33 cellular contexts compared by ENCODE assay signal in the genomic region with DNA sequence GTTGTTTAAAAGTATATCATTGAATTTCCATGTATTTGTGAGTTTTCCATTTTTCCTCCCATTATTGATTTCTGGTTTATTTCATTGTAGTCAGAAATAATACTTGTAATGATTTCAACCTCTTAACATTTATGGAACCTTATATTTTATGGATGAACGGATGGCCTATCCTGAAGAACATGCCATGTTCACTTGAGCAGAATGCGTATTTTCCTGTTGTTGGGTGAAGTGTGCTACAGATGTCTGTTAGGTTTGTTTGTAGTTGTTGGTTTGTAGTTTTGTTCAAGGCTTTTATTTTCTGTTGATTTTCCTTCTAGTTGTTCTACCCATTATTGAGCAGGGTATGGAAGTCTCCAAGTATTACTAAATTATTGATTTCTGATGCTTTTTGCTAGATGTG.
"Had no signal": no experiment of that assay in that cellular context is flagged by ENCODE, and none has a peak within 500 bp of the region (broad histone marks: within the 10 kb centered on the region; RNA-seq: fewer than 3 reads in every experiment).

No MANE protein-coding gene starts in this region.

- FAIRE-seq: astrocyte, bronchial epithelial cell had no signal

- ATAC-seq: activated naive CD4-positive, alpha-beta T cell treated with anti-CD3 and anti-CD28 coated beads, Interleukin-2, amount 50 U/mL, for 72 hours; activated naive CD8-positive, alpha-beta T cell treated with anti-CD3 and anti-CD28 coated beads, Interleukin-2, amount 50 U/mL, for 24 hours; activated T-cell treated with anti-CD3 and anti-CD28 coated beads, Interleukin-2, amount 50 U/mL, for 4 hours; activated T-cell treated with anti-CD3 and anti-CD28 coated beads, Interleukin-2, amount 50 U/mL, for 72 hours; activated T-helper 17 cell treated with anti-CD3 and anti-CD28 coated beads, Interleukin-2, amount 50 U/mL, for 72 hours; body of pancreas had no signal

- H3K27me3 ChIP-seq: adrenal gland, ascending aorta, body of pancreas, brain microvascular endothelial cell, breast epithelium, cardiac muscle cell had no signal

- DNase-seq: activated effector memory CD4-positive, alpha-beta T cell treated with anti-CD3 and anti-CD28 coated beads, Interleukin-2, amount 50 U/mL, for 16 hours; activated effector memory CD4-positive, alpha-beta T cell treated with Interleukin-2 at 50 U/mL for 16 hours; activated gamma-delta T cell; activated gamma-delta T cell treated with Interleukin-2 at 50 U/mL for 16 hours; activated naive CD4-positive, alpha-beta T cell; activated naive CD4-positive, alpha-beta T cell treated with anti-CD3 and anti-CD28 coated beads for 36 hours; activated naive CD4-positive, alpha-beta T cell treated with anti-CD3 and anti-CD28 coated beads, Interleukin-2, amount 10 ng/mL, durations not matched to agents 7 days and 5 days; activated naive CD4-positive, alpha-beta T cell treated with anti-CD3 and anti-CD28 coated beads, Interleukin-2, amount 50 U/mL, for 16 hours; activated naive CD4-positive, alpha-beta T cell treated with Interleukin-2 at 50 U/mL for 16 hours; activated naive CD8-positive, alpha-beta T cell treated with anti-CD3 and anti-CD28 coated beads for 36 hours; activated naive CD8-positive, alpha-beta T cell treated with anti-CD3 and anti-CD28 coated beads, Interleukin-2, amount 10 ng/mL, durations not matched to agents 7 days and 5 days; activated naive CD8-positive, alpha-beta T cell treated with anti-CD3 and anti-CD28 coated beads, Interleukin-2, amount 50 U/mL, for 24 hours; activated T-cell treated with anti-CD3 and anti-CD28 coated beads, Interleukin-2, amount 50 U/mL, for 24 hours; activated T-cell treated with anti-CD3 and anti-CD28 coated beads, Interleukin-2, amount 50 U/mL, for 4 hours; activated T-cell treated with anti-CD3 and anti-CD28 coated beads, Interleukin-2, amount 50 U/mL, for 48 hours; activated T-cell treated with anti-CD3 and anti-CD28 coated beads, Interleukin-2, amount 50 U/mL, for 72 hours; adrenal gland; amniotic stem cell; amygdala; anterior cingulate cortex; aorta; body of pancreas; brain microvascular endothelial cell; caudate nucleus; central memory CD4-positive, alpha-beta T cell; cerebellar nuclear complex had no signal

- H3K27ac ChIP-seq: adrenal gland, ascending aorta, body of pancreas, brain microvascular endothelial cell, breast epithelium, cardiac muscle cell had no signal

- H3K4me3 ChIP-seq: adrenal gland, ascending aorta, body of pancreas, breast epithelium, cardiac muscle cell had no signal

- H3K4me1 ChIP-seq: adrenal gland, ascending aorta, body of pancreas, breast epithelium had no signal

- H3K36me3 ChIP-seq: adrenal gland, ascending aorta, brain microvascular endothelial cell, breast epithelium, cardiac muscle cell had no signal
